In genomic region chr10:11035318-11035920, GRCh38 we compare ENCODE assay signal across 10 cellular contexts. TPM values are rescaled to one million over a fixed set of nuclear protein-coding genes. Genes with fewer than 3 reads are reported as not detected.
A peak's percentile ranks its signal among the peaks of the same experiment; 100 is the strongest.
DNase-seq lines count a peak whose midpoint lies in the region; ATAC-seq and TF ChIP-seq lines count a peak whose summit lies in the region.
"Had no signal": no experiment of that assay in that cellular context is flagged by ENCODE, and none has a peak within 500 bp of the region (broad histone marks: within the 10 kb centered on the region; RNA-seq: fewer than 3 reads in every experiment).

No MANE protein-coding gene starts in this region.

- no peak for ATAC-seq in GM18861 (IDR thresholded peaks at IDR 0.05; ENCODE audit: unreplicated experiment)
- no peak for ATAC-seq in HG03460 (IDR thresholded peaks at IDR 0.05; ENCODE audit: unreplicated experiment)

- no peaks in the 10 kb centered on the region for H3K9me3 ChIP-seq in uterus

- POLR2A ChIA-PET in GM10248 (lab: Yijun Ruan, JAX) = no interaction called here

- no peak for TF ChIP-seq CTCF in uterus (IDR thresholded peaks at IDR 0.05)
- TF ChIP-seq CTCF in GM10248 (IDR thresholded peaks at IDR 0.05; ENCODE audit: control extremely low read depth, extremely low read depth, low read depth, missing control alignments) = no peak

- no peaks in the 10 kb centered on the region for H3K4me1 ChIP-seq in uterus

- no peak for TF ChIP-seq POLR2A in uterus (IDR thresholded peaks at IDR 0.05)

- no peak overlapping the region for H3K4me3 ChIP-seq in uterus

- H3K27ac ChIP-seq in uterus = peak overlapping the region; percentile 29 to 69
- H3K27ac ChIP-seq: 22Rv1, HL-60 had no signal

- H3K36me3 ChIP-seq in uterus = no peaks in the 10 kb centered on the region

- intact Hi-C loops in uterus (cut with DNase I; ENCODE audit: low total_unique reads) = no loop called here

- DNase-seq in DMS53 (lab: John Stamatoyannopoulos, UW) (peak; percentile 45), DMS53 treated with DMSO at 0.1 percent for 48 hours (lab: John Stamatoyannopoulos, UW; ENCODE audit: unreplicated experiment) (no peak), dermis blood vessel endothelial cell (peak; percentile 96), iPS-NIHi11 (ENCODE audit: low spot score) (peak; percentile 41), uterus (peak; percentile 47 to 72), GM10248 (ENCODE audit: extremely low spot score) (no peak)

- H3K27me3 ChIP-seq in uterus = no peaks in the 10 kb centered on the region

- CTCF ChIA-PET in GM10248 (lab: Yijun Ruan, JAX) = interaction anchor here (0.9 to 2.6 kb wide), 11 partner anchors 9 to 1693 kb away, joined by 3 to 6 read pairs (median 4); no protein-coding TSS in a partner anchor

RNA-seq across cellular contexts. Expression of gene CELF2, which starts 17.7 kb away (rescaled TPM):
- total RNA-seq in dermis blood vessel endothelial cell = 10.2 and 18.5 TPM in 2 replicates
- 10 to 100 TPM; 12.8 to 59.2 (median 44.0) TPM for total RNA-seq in uterus

Comparison
In these comparisons a context has a peak if more than half of its experiments do, and no peak if none do; other contexts are left out.
1. DNase-seq: peak in DMS53 (single experiment), dermis blood vessel endothelial cell (single experiment), iPS-NIHi11 (single experiment) and uterus (2 of 2); none in DMS53 treated with DMSO at 0.1 percent for 48 hours (single experiment) and GM10248 (single experiment).